ENCODE assay signal across 1 cellular context in the genomic region with DNA sequence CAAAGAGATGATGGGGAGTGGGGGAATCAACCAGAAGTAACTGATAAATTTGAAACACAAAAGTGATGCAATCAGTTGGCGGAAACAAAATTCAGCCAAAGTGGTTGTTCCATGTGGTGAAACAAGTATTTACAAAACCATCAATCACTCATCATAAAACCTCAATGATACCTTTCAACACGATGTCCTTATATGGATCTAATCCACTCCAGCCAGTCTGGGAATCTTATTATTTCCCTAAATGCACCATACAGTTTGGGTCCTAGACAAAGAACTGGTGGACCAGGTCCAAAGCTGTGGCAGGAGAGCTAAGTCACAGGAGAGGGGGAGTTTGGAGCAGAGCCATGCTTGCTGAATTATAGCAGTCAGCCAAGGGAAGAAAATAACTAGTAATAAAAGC.
TF ChIP-seq lines count a peak whose summit lies in the region.

No MANE protein-coding gene starts in this region.

TF ChIP-seq in GM23338, 12 proteins besides CTCF, POLR2A, EP300 and RAD21 (continued from another document):
- TF ChIP-seq, protein P1, sequence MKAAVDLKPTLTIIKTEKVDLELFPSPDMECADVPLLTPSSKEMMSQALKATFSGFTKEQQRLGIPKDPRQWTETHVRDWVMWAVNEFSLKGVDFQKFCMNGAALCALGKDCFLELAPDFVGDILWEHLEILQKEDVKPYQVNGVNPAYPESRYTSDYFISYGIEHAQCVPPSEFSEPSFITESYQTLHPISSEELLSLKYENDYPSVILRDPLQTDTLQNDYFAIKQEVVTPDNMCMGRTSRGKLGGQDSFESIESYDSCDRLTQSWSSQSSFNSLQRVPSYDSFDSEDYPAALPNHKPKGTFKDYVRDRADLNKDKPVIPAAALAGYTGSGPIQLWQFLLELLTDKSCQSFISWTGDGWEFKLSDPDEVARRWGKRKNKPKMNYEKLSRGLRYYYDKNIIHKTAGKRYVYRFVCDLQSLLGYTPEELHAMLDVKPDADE (IDR thresholded peaks at IDR 0.05) = no peak
- no peak for TF ChIP-seq EZH2 (IDR thresholded peaks at IDR 0.05; ENCODE audit: low read depth, unreplicated experiment)
- TF ChIP-seq, protein P2, sequence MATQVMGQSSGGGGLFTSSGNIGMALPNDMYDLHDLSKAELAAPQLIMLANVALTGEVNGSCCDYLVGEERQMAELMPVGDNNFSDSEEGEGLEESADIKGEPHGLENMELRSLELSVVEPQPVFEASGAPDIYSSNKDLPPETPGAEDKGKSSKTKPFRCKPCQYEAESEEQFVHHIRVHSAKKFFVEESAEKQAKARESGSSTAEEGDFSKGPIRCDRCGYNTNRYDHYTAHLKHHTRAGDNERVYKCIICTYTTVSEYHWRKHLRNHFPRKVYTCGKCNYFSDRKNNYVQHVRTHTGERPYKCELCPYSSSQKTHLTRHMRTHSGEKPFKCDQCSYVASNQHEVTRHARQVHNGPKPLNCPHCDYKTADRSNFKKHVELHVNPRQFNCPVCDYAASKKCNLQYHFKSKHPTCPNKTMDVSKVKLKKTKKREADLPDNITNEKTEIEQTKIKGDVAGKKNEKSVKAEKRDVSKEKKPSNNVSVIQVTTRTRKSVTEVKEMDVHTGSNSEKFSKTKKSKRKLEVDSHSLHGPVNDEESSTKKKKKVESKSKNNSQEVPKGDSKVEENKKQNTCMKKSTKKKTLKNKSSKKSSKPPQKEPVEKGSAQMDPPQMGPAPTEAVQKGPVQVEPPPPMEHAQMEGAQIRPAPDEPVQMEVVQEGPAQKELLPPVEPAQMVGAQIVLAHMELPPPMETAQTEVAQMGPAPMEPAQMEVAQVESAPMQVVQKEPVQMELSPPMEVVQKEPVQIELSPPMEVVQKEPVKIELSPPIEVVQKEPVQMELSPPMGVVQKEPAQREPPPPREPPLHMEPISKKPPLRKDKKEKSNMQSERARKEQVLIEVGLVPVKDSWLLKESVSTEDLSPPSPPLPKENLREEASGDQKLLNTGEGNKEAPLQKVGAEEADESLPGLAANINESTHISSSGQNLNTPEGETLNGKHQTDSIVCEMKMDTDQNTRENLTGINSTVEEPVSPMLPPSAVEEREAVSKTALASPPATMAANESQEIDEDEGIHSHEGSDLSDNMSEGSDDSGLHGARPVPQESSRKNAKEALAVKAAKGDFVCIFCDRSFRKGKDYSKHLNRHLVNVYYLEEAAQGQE (IDR thresholded peaks at IDR 0.05; ENCODE audit: unreplicated experiment) = no peak
